8 cellular contexts compared by ENCODE assay signal in the genomic region with DNA sequence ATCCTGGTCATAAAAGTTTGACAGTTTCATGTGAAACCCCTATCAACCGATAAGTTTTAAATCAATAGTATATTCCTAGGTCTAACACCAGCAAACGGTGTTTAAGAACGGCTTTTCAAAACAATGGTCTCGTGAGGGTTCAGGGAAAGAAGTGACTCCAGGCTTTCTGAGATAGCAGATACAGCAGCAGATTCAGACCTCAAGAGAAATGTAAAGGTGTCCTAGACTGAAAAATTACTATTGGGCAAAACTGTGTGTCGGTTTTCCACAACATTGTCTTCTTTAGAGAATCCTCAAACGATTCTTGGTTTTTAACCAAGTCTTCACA. TPM values are rescaled to one million over a fixed set of nuclear protein-coding genes. Genes with fewer than 3 reads are reported as not detected.
DNase-seq lines count a peak whose midpoint lies in the region; ATAC-seq and TF ChIP-seq lines count a peak whose summit lies in the region.

No MANE protein-coding gene starts in this region.

- H3K36me3 ChIP-seq in heart left ventricle (no peaks in the 10 kb centered on the region), iPS-18a (ENCODE audit: control insufficient read depth, low read depth, low read length) (no peaks in the 10 kb centered on the region), stomach (no peaks in the 10 kb centered on the region)

- no peak for TF ChIP-seq CTCF in heart left ventricle (IDR thresholded peaks at IDR 0.05)
- TF ChIP-seq CTCF in stomach (IDR thresholded peaks at IDR 0.05), result no peak

- peak overlapping the region; percentile 92 for H3K4me3 Mint-ChIP-seq in activated T-helper 17 cell treated with anti-CD3 and anti-CD28 coated beads, Interleukin-2, amount 50 U/mL, for 72 hours

- no peak for DNase-seq in heart left ventricle
- no peak for DNase-seq in Right ventricle myocardium inferior (ENCODE audit: missing footprints)
- DNase-seq in stomach, result no peak
- DNase-seq in G401 (ENCODE audit: low spot score), result no peak
- DNase-seq in NCI-H524 treated with DMSO at 0.1 percent for 48 hours (lab: John Stamatoyannopoulos, UW), result no peak
- DNase-seq in NCI-H1105 treated with DMSO at 0.1 percent for 48 hours (lab: John Stamatoyannopoulos, UW), result no peak

- H3K27me3 ChIP-seq in heart left ventricle (no peaks in the 10 kb centered on the region), iPS-18a (ENCODE audit: control insufficient read depth, insufficient read depth, low read length) (no peaks in the 10 kb centered on the region), stomach (no peaks in the 10 kb centered on the region)

- peak overlapping the region; percentile 97 for H3K27ac Mint-ChIP-seq in activated T-helper 17 cell treated with anti-CD3 and anti-CD28 coated beads, Interleukin-2, amount 50 U/mL, for 72 hours

- peaks cover 47% of the 10 kb centered on the region for H3K36me3 Mint-ChIP-seq in activated T-helper 17 cell treated with anti-CD3 and anti-CD28 coated beads, Interleukin-2, amount 50 U/mL, for 72 hours (ENCODE audit: low read depth)

- intact Hi-C loops in heart left ventricle (cut with DNase I) (loop anchor here in 5 of 10 donors (5.0 to 10.0 kb wide), 5 partner anchors 48 to 458 kb away; a partner anchor contains a TSS), Right ventricle myocardium inferior (cut with DNase I) (loop anchor here (10.0 kb wide), 1 partner anchor 122 kb away; a partner anchor contains a TSS), stomach (cut with DNase I; ENCODE audit: low total_unique reads) (no loop called here)

- H3K4me1 ChIP-seq in heart left ventricle (peaks cover 16 to 68% (median 56%) of the 10 kb centered on the region in 12 donors), iPS-18a (ENCODE audit: control insufficient read depth, low read depth, low read length) (peaks cover 18% of the 10 kb centered on the region), stomach (peaks cover 54 to 73% (median 65%) of the 10 kb centered on the region in 4 donors)

- in situ Hi-C loops in G401 (cut with HindIII; ENCODE audit: low sequenced_read_pairs), result no loop called here

- no peaks in the 10 kb centered on the region for H3K9me3 ChIP-seq in heart left ventricle
- H3K9me3 ChIP-seq in iPS-18a (ENCODE audit: control insufficient read depth, low read depth, low read length), result no peaks in the 10 kb centered on the region
- no peaks in the 10 kb centered on the region for H3K9me3 ChIP-seq in stomach

- peaks cover 3% of the 10 kb centered on the region for H3K9me3 Mint-ChIP-seq in activated T-helper 17 cell treated with anti-CD3 and anti-CD28 coated beads, Interleukin-2, amount 50 U/mL, for 72 hours

- no peaks in the 10 kb centered on the region for H3K27me3 Mint-ChIP-seq in activated T-helper 17 cell treated with anti-CD3 and anti-CD28 coated beads, Interleukin-2, amount 50 U/mL, for 72 hours

- peak overlapping the region; percentile 66 to 97 (median 95) for H3K4me3 ChIP-seq in heart left ventricle
- H3K4me3 ChIP-seq in iPS-18a (ENCODE audit: low read length), result peak overlapping the region; percentile 97
- H3K4me3 ChIP-seq in stomach, result peak overlapping the region; percentile 77 to 95 (median 87)

- peak overlapping the region; percentile 93 for H3K9ac ChIP-seq in iPS-18a (ENCODE audit: low read length)

- no peak for TF ChIP-seq EP300 in stomach (IDR thresholded peaks at IDR 0.05)

- H3K4me1 Mint-ChIP-seq in activated T-helper 17 cell treated with anti-CD3 and anti-CD28 coated beads, Interleukin-2, amount 50 U/mL, for 72 hours, result peaks cover 32% of the 10 kb centered on the region

- WGBS in heart left ventricle, 4 donors, result 2 to 6% (median 3%) methylated on average over 6 of the region's 6 CpGs
- WGBS in stomach, 5 donors, result 2% methylated on average over 6 of the region's 6 CpGs

- H3K27ac ChIP-seq in heart left ventricle, result peak overlapping the region in 10 of 12 donors; percentile 89 to 98 (median 95)
- peak overlapping the region; percentile 71 for H3K27ac ChIP-seq in iPS-18a (ENCODE audit: low read length)
- H3K27ac ChIP-seq in stomach, result peak overlapping the region in 4 of 5 donors; percentile 92 to 99 (median 97)

- no peak for ATAC-seq in heart left ventricle
- no peak for ATAC-seq in Right ventricle myocardium inferior
- no peak for ATAC-seq in activated T-helper 17 cell treated with anti-CD3 and anti-CD28 coated beads, Interleukin-2, amount 50 U/mL, for 72 hours (replicated peaks)

- TF ChIP-seq POLR2A in heart left ventricle (IDR thresholded peaks at IDR 0.05) (no peak), stomach (IDR thresholded peaks at IDR 0.05) (no peak)

RNA-seq across cellular contexts. Expression of a gene that starts 1.3 kb away (rescaled TPM):
- total RNA-seq in heart left ventricle (10 to 100 TPM; 24.6 to 34.1 (median 31.7) TPM), Right ventricle myocardium inferior (26.7 TPM), stomach (10 to 100 TPM; 55.4 to 96.2 (median 84.3) TPM)
- polyA plus RNA-seq in heart left ventricle (10 to 100 TPM in 1 of 2 donors, 1 to 10 TPM in 1; 9.0 to 14.9 TPM), stomach (10 to 100 TPM in 1 of 3 donors, 1 to 10 TPM in 2; 9.3 to 10.7 (median 10.0) TPM)
- 10 to 100 TPM; 28.8 to 33.1 TPM for total RNA-seq in activated T-helper 17 cell treated with anti-CD3 and anti-CD28 coated beads, Interleukin-2, amount 50 U/mL, for 72 hours
- total RNA-seq in G401 (2014; rRNA removed; shearing (Covaris generic)), result 22.2 and 37.0 TPM in 2 replicates
